In genomic region chr17:45366691-45367090, GRCh38 we compare ENCODE assay signal across 16 cellular contexts. TPM values are rescaled to one million over a fixed set of nuclear protein-coding genes. Genes with fewer than 3 reads are reported as not detected.
A peak's percentile ranks its signal among the peaks of the same experiment; 100 is the strongest.
DNase-seq lines count a peak whose midpoint lies in the region; ATAC-seq and TF ChIP-seq lines count a peak whose summit lies in the region.
"Had no signal": no experiment of that assay in that cellular context is flagged by ENCODE, and none has a peak within 500 bp of the region (broad histone marks: within the 10 kb centered on the region; RNA-seq: fewer than 3 reads in every experiment).

No MANE protein-coding gene starts in this region.

- CTCF ChIA-PET in RWPE1 (lab: Yijun Ruan, JAX): interaction anchor here (0.6 kb wide), 1 partner anchor 19 kb away, joined by 4 read pairs; no protein-coding TSS in a partner anchor

- peaks cover 0 to 9% (median 8%) of the 10 kb centered on the region in 4 donors for H3K4me1 ChIP-seq in sigmoid colon

- H3K36me3 ChIP-seq in H7 (replicated peaks; ENCODE audit: control insufficient read depth, insufficient read depth, low read length): no peaks in the 10 kb centered on the region
- no peaks in the 10 kb centered on the region for H3K36me3 ChIP-seq in sigmoid colon

- ATAC-seq in left lobe of liver: no peak
- ATAC-seq: HCT116, K562 had no signal

- WGBS in sigmoid colon, 2 donors: 92% methylated on average over 6 of the region's 6 CpGs

- POLR2A ChIA-PET in RWPE1 (lab: Yijun Ruan, JAX; ENCODE audit: low non-redundant PET): no interaction called here

- peak overlapping the region; percentile 44 for H3K27ac ChIP-seq in RWPE1
- H3K27ac ChIP-seq in sigmoid colon: no peak overlapping the region

- H3K4me3 ChIP-seq in H7 (ENCODE audit: insufficient read depth, low read depth, low read length): no peak overlapping the region
- no peak overlapping the region for H3K4me3 ChIP-seq in sigmoid colon
- H3K4me3 ChIP-seq: K562 had no signal

- no peak for TF ChIP-seq POLR2A in sigmoid colon (IDR thresholded peaks at IDR 0.05)

- H3K27me3 ChIP-seq in H7 (ENCODE audit: control insufficient read depth, insufficient read depth, low read length) (no peaks in the 10 kb centered on the region), sigmoid colon (no peaks in the 10 kb centered on the region)

- peak; percentile 39 for DNase-seq in H7
- DNase-seq in RWPE1 (ENCODE audit: low spot score): no peak
- DNase-seq in left lobe of liver (ENCODE audit: low spot score): peak; percentile 23
- DNase-seq in sigmoid colon: peak; percentile 30
- no peak for DNase-seq in HCEC 1CT
- no peak for DNase-seq in activated naive CD4-positive, alpha-beta T cell treated with anti-CD3 and anti-CD28 coated beads, Interleukin-2, amount 50 U/mL, for 16 hours
- DNase-seq in iPS-NIHi11 (ENCODE audit: low spot score): no peak
- DNase-seq: Caco-2; CD4-positive, CD25-positive, alpha-beta regulatory T cell; NCI-H1105 treated with DMSO at 0.1 percent for 48 hours; NCI-H1694; NCI-H748 treated with DMSO at 0.1 percent for 48 hours; NK-92 treated with Interleukin-12 subunit alpha and Interleukin-12 subunit beta, amount 100 ng/mL, for 24 hours; SHP77 treated with DMSO at 0.1 percent for 48 hours had no signal

- intact Hi-C loops in sigmoid colon (cut with DNase I): no loop called here

- no peaks in the 10 kb centered on the region for H3K9me3 ChIP-seq in sigmoid colon
- H3K9me3 ChIP-seq: Caco-2 had no signal

- TF ChIP-seq EP300 in sigmoid colon (IDR thresholded peaks at IDR 0.05): no peak

- TF ChIP-seq CTCF in RWPE1 (conservative IDR thresholded peaks at IDR 0.05; ENCODE audit: low read depth) (no peak), sigmoid colon (IDR thresholded peaks at IDR 0.05) (no peak)

RNA-seq across cellular contexts. Expression of gene MAP3K14, which starts 49.9 kb away (rescaled TPM):
- 1.6 TPM in 2 replicates for total RNA-seq in H7 (2014; rRNA removed; shearing (Covaris generic))
- total RNA-seq in left lobe of liver: 6.9 TPM
- 10 to 100 TPM in 3 of 4 donors, 1 to 10 TPM in 1; 9.2 to 28.5 (median 14.1) TPM for total RNA-seq in sigmoid colon
- polyA plus RNA-seq in sigmoid colon: 10 to 100 TPM in 1 of 3 donors, 1 to 10 TPM in 2; 7.2 to 20.8 (median 9.0) TPM

Comparison
In these comparisons a context has a peak if more than half of its experiments do, and no peak if none do; other contexts are left out.
1. DNase-seq: peak in H7 (single experiment), left lobe of liver (single experiment) and sigmoid colon (single experiment); none in RWPE1 (single experiment), HCEC 1CT (single experiment), activated naive CD4-positive, alpha-beta T cell treated with anti-CD3 and anti-CD28 coated beads, Interleukin-2, amount 50 U/mL, for 16 hours (single experiment) and iPS-NIHi11 (single experiment).